ENCODE assay signal across 8 cellular contexts in genomic region chr17:58328195-58329034, GRCh38. TPM values are rescaled to one million over a fixed set of nuclear protein-coding genes. Genes with fewer than 3 reads are reported as not detected.
A peak's percentile ranks its signal among the peaks of the same experiment; 100 is the strongest.
DNase-seq lines count a peak whose midpoint lies in the region; ATAC-seq and TF ChIP-seq lines count a peak whose summit lies in the region.

Gene TSPOAP1, minus strand, starts transcription at chr17:58328795. Its CDS starts 875 bp downstream, at chr17:58327920.

- H2BK5ac ChIP-seq in H9 (ENCODE audit: insufficient read length, low read length) = no peak within 1 kb of the TSS

- no peak within 1 kb of the TSS for H3K23ac ChIP-seq in H9 (ENCODE audit: insufficient read length, low read depth, low read length)

- no peak within 1 kb of the TSS for H3K4ac ChIP-seq in H9 (ENCODE audit: low read depth, low read length)

- no peaks in the 10 kb centered on the region for H3K79me1 ChIP-seq in H9 (ENCODE audit: insufficient read depth, low read depth, low read length, poor library complexity, severe bottlenecking)

- H3K27ac Mint-ChIP-seq in H9 (peak within 1 kb of the TSS; percentile 8 to 73 (median 37); a peak in 3 of 7 replicates), natural killer cell (peak within 1 kb of the TSS; percentile 87 to 93)
- peak within 1 kb of the TSS; percentile 92 for H3K27ac Mint-ChIP-seq in stimulated activated naive CD8-positive, alpha-beta T cell treated with anti-CD3 and anti-CD28 coated beads, Interleukin-15, amount 100 ng/mL, for 72 hours

- H3K9ac ChIP-seq in DND-41 (ENCODE audit: low read depth, low read length) = peak within 1 kb of the TSS; percentile 99
- no peak within 1 kb of the TSS for H3K9ac ChIP-seq in H9 (ENCODE audit: extremely low read depth, insufficient read length, low read length)

- H3K27me3 Mint-ChIP-seq in H9 (ENCODE audit: low read depth) = peaks cover 24% of the 10 kb centered on the region
- H3K27me3 Mint-ChIP-seq in natural killer cell (ENCODE audit: low read depth in 2 of 2) = no peaks in the 10 kb centered on the region
- no peaks in the 10 kb centered on the region for H3K27me3 Mint-ChIP-seq in stimulated activated naive CD8-positive, alpha-beta T cell treated with anti-CD3 and anti-CD28 coated beads, Interleukin-15, amount 100 ng/mL, for 72 hours

- no peak within 1 kb of the TSS for H2AK5ac ChIP-seq in H9 (ENCODE audit: insufficient read length, low read length)

- H3K4me1 ChIP-seq in DND-41 (ENCODE audit: insufficient read depth, low read length) (peaks cover 37% of the 10 kb centered on the region), H9 (ENCODE audit: insufficient read depth, low read length) (peaks cover 5% of the 10 kb centered on the region; the same call in 1 of the 2 replicates), body of pancreas (peaks cover 12% of the 10 kb centered on the region)

- peaks cover 29% of the 10 kb centered on the region for H3K36me3 ChIP-seq in DND-41 (ENCODE audit: insufficient read depth, low read length)
- H3K36me3 ChIP-seq in body of pancreas (replicated peaks in 1 of 2; ENCODE audit: insufficient read depth in 1 of 2, low read depth in 2 of 2) = no peaks in the 10 kb centered on the region

- H3K9me3 Mint-ChIP-seq in H9 (no peaks in the 10 kb centered on the region), natural killer cell (no peaks in the 10 kb centered on the region)
- no peaks in the 10 kb centered on the region for H3K9me3 Mint-ChIP-seq in stimulated activated naive CD8-positive, alpha-beta T cell treated with anti-CD3 and anti-CD28 coated beads, Interleukin-15, amount 100 ng/mL, for 72 hours

- no peak within 1 kb of the TSS for H4K5ac ChIP-seq in H9 (ENCODE audit: insufficient read length, low read depth, low read length)

- peak within 1 kb of the TSS; percentile 12 for H3K18ac ChIP-seq in H9 (ENCODE audit: insufficient read length, low read depth, low read length)

- peaks cover 49 to 63% of the 10 kb centered on the region in 2 experiments for H3K4me1 Mint-ChIP-seq in H9
- peaks cover 61 to 79% of the 10 kb centered on the region in 2 donors for H3K4me1 Mint-ChIP-seq in natural killer cell
- H3K4me1 Mint-ChIP-seq in stimulated activated naive CD8-positive, alpha-beta T cell treated with anti-CD3 and anti-CD28 coated beads, Interleukin-15, amount 100 ng/mL, for 72 hours = peaks cover 75% of the 10 kb centered on the region

- H2AFZ ChIP-seq in DND-41 (ENCODE audit: low read depth, low read length) (no peak within 1 kb of the TSS), H9 (ENCODE audit: low read length) (no peak within 1 kb of the TSS)

- H3K4me3 Mint-ChIP-seq in H9 (peak within 1 kb of the TSS in 1 of 2 experiments; percentile 58; a peak in 3 of 5 replicates), natural killer cell (peak within 1 kb of the TSS; percentile 90)
- H3K4me3 Mint-ChIP-seq in stimulated activated naive CD8-positive, alpha-beta T cell treated with anti-CD3 and anti-CD28 coated beads, Interleukin-15, amount 100 ng/mL, for 72 hours = peak within 1 kb of the TSS; percentile 77 to 80

- peaks cover 12% of the 10 kb centered on the region for H3K23me2 ChIP-seq in H9 (ENCODE audit: insufficient read length, low read depth, low read length, poor library complexity, severe bottlenecking)

- no peak within 1 kb of the TSS for H4K91ac ChIP-seq in H9 (ENCODE audit: insufficient read length, low read depth, low read length)

- H3K9me3 ChIP-seq in DND-41 (ENCODE audit: insufficient read depth, low read length, severe bottlenecking) = no peaks in the 10 kb centered on the region
- no peaks in the 10 kb centered on the region for H3K9me3 ChIP-seq in H9 (ENCODE audit: control insufficient read depth, low read depth, low read length)
- H3K9me3 ChIP-seq in body of pancreas = no peaks in the 10 kb centered on the region

- peaks cover 62% of the 10 kb centered on the region for H4K20me1 ChIP-seq in DND-41 (ENCODE audit: insufficient read depth, low read length)
- no peaks in the 10 kb centered on the region for H4K20me1 ChIP-seq in H9 (ENCODE audit: control insufficient read depth, insufficient read depth, insufficient read length)

- no peak within 1 kb of the TSS for H2BK120ac ChIP-seq in H9 (ENCODE audit: low read depth, low read length, poor library complexity, severe bottlenecking)

- H3K14ac ChIP-seq in H9 (ENCODE audit: insufficient read depth, low read length) = peak within 1 kb of the TSS; percentile 16; the same call in 1 of the 2 replicates

- H3K27ac ChIP-seq in DND-41 (ENCODE audit: low read length) (peak within 1 kb of the TSS; percentile 98), H9 (ENCODE audit: insufficient read length, low read depth, low read length) (no peak within 1 kb of the TSS), body of pancreas (no peak within 1 kb of the TSS)

- TF ChIP-seq POLR2A in body of pancreas (IDR thresholded peaks at IDR 0.05) = peak in 1 of 3 donors; percentile 9

- no peak within 1 kb of the TSS for H4K8ac ChIP-seq in H9 (replicated peaks; ENCODE audit: insufficient read length, low read depth, low read length)

- H3K4me2 ChIP-seq in DND-41 (ENCODE audit: insufficient read depth, low read length) (peak within 1 kb of the TSS; percentile 68), H9 (ENCODE audit: insufficient read depth, insufficient read length, low read length) (peak within 1 kb of the TSS; percentile 23)

- H2BK12ac ChIP-seq in H9 (ENCODE audit: insufficient read length, low read depth, low read length) = no peak within 1 kb of the TSS

- intact Hi-C loops in body of pancreas (cut with DNase I) (no loop called here), natural killer cell (cut with micrococcal nuclease) (loop anchor here (1.0 to 2.0 kb wide), 5 partner anchors 9 to 24 kb away; partner anchors contain the start of gene SUPT4H1)

- no peak within 1 kb of the TSS for H3K56ac ChIP-seq in H9 (ENCODE audit: insufficient read length, low read depth, low read length)

- DNase-seq in DND-41 = peak; percentile 96
- peak; percentile 86 for DNase-seq in H9
- DNase-seq in T-helper 2 cell = peak in 4 of 5 experiments; percentile 53 to 96 (median 70)
- DNase-seq in body of pancreas = peak in 1 of 4 donors; percentile 43
- peak; percentile 68 for DNase-seq in natural killer cell
- DNase-seq in stimulated activated naive CD8-positive, alpha-beta T cell treated with anti-CD3 and anti-CD28 coated beads, Interleukin-15, amount 100 ng/mL, for 72 hours = peak; percentile 80 to 92
- DNase-seq in HPDE6-E6E7 (ENCODE audit: extremely low spot score) = no peak

- no CpG with 5 or more reads among the region's 23 CpGs for WGBS in H9 (ENCODE audit: extremely low coverage, insufficient read length, low lambda C conversion rate)
- WGBS in body of pancreas, 2 donors = 33 to 39% methylated on average over 11 to 23 of the region's 23 CpGs

- no peak within 1 kb of the TSS for H3T11ph ChIP-seq in H9 (ENCODE audit: low read length)

- H3K4me3 ChIP-seq in DND-41 (ENCODE audit: low read depth in 1 of 2, low read length in 2 of 2) (peak within 1 kb of the TSS; percentile 93 to 96; a peak in 3 of 4 replicates), body of pancreas (no peak within 1 kb of the TSS)

- no peak within 1 kb of the TSS for H2BK20ac ChIP-seq in H9 (ENCODE audit: low read depth, low read length, poor library complexity, severe bottlenecking)

- TF ChIP-seq CTCF in DND-41 (IDR thresholded peaks at IDR 0.05; ENCODE audit: borderline replicate concordance, extremely low read depth, low read length, poor library complexity, severe bottlenecking) (peak; percentile 32), H9 (conservative IDR thresholded peaks at IDR 0.05) (no peak), body of pancreas (IDR thresholded peaks at IDR 0.05) (no peak), natural killer cell (IDR thresholded peaks at IDR 0.05) (no peak)

- ATAC-seq in DND-41 (ENCODE audit: insufficient read depth, low read depth) (peak; percentile 41), body of pancreas (no peak), natural killer cell (peak; percentile 32 to 65 (median 51)), GM18520 (IDR thresholded peaks at IDR 0.05; ENCODE audit: unreplicated experiment) (no peak)
- peak; percentile 11 for ATAC-seq in stimulated activated naive CD8-positive, alpha-beta T cell treated with anti-CD3 and anti-CD28 coated beads, Interleukin-15, amount 100 ng/mL, for 72 hours

- peaks cover 41% of the 10 kb centered on the region for H3K79me2 ChIP-seq in DND-41 (ENCODE audit: insufficient read depth, low read length)
- no peaks in the 10 kb centered on the region for H3K79me2 ChIP-seq in H9 (ENCODE audit: insufficient read depth, low read length)

- H3K27me3 ChIP-seq in DND-41 (ENCODE audit: insufficient read depth, low read length, poor library complexity) (no peaks in the 10 kb centered on the region), H9 (ENCODE audit: insufficient read depth, low read length) (no peaks in the 10 kb centered on the region; the same call in 1 of the 2 replicates), body of pancreas (no peaks in the 10 kb centered on the region)

- H2BK15ac ChIP-seq in H9 (ENCODE audit: low read depth, low read length) = no peak within 1 kb of the TSS

- H3K36me3 Mint-ChIP-seq in H9 (ENCODE audit: insufficient read depth in 1 of 3, low read depth in 3 of 3) (no peaks in the 10 kb centered on the region; a peak in 1 of 7 replicates), natural killer cell (peaks cover 7% of the 10 kb centered on the region)

RNA-seq across cellular contexts. Expression of gene TSPOAP1, which starts in this region (rescaled TPM):
- total RNA-seq in H9 (2021) = 17.3 and 19.0 TPM in 2 replicates
- 10 to 100 TPM; 21.0 to 22.7 TPM for total RNA-seq in body of pancreas
- total RNA-seq in natural killer cell = 100 to 1,000 TPM; 176 to 282 (median 246) TPM

Comparison
In these comparisons a context has a peak if more than half of its experiments do, and no peak if none do; other contexts are left out.
1. ATAC-seq: peak in DND-41 (single experiment), natural killer cell (3 of 3) and stimulated activated naive CD8-positive, alpha-beta T cell treated with anti-CD3 and anti-CD28 coated beads, Interleukin-15, amount 100 ng/mL, for 72 hours (single experiment); none in body of pancreas (single experiment) and GM18520 (single experiment).
2. H3K4me3 ChIP-seq: peak in DND-41 (2 of 2); none in body of pancreas (0 of 2).
3. H3K27ac Mint-ChIP-seq: peak in every context shown above with its lines; median percentile 92 in stimulated activated naive CD8-positive, alpha-beta T cell treated with anti-CD3 and anti-CD28 coated beads, Interleukin-15, amount 100 ng/mL, for 72 hours; 90 in natural killer cell; 37 in H9.